Comparison of ENCODE assay signal across 21 cellular contexts in the genomic region with DNA sequence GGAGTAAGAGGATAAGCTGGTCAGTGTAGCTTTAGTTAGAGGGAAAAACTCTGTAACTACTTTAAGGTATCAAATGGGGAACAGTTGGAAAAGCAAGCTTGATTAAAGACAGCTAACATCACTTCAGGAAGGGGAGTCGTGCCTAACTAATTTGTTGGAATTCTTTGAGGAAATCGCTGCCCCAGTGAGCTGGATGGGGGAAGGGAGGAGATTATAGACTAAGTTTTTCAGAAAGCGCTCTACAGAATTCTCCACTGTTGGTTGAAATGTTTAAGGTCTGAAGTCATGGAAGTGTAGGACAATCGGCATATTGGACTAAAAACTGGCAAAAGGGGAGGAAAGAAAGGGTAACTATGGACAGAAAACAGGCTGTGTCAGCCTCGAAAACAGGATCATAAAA.
DNase-seq lines count a peak whose midpoint lies in the region; ATAC-seq and TF ChIP-seq lines count a peak whose summit lies in the region.
"Had no signal": no experiment of that assay in that cellular context is flagged by ENCODE, and none has a peak within 500 bp of the region (broad histone marks: within the 10 kb centered on the region; RNA-seq: fewer than 3 reads in every experiment).

No MANE protein-coding gene starts in this region.

- POLR2A ChIA-PET in RWPE1 (lab: Yijun Ruan, JAX; ENCODE audit: low non-redundant PET), result no interaction called here

- peak overlapping the region in 1 of 2 experiments; percentile 19 for H3K18ac ChIP-seq in mesenchymal stem cell (ENCODE audit: low read depth in 1 of 2, low read length in 2 of 2)

- peak overlapping the region; percentile 33 for H3K9ac ChIP-seq in mesenchymal stem cell (ENCODE audit: low read length)

- CTCF ChIA-PET in RWPE1 (lab: Yijun Ruan, JAX), result no interaction called here

- no peak overlapping the region for H3K4ac ChIP-seq in mesenchymal stem cell (ENCODE audit: low read depth in 1 of 2, low read length in 2 of 2)

- H3K4me1 ChIP-seq in cardiac muscle cell (ENCODE audit: low read depth) (peaks cover 28% of the 10 kb centered on the region), heart left ventricle (peaks cover 0 to 19% (median 0%) of the 10 kb centered on the region in 12 donors), mesenchymal stem cell (ENCODE audit: control insufficient read depth, insufficient read depth, low read depth, low read length) (no peaks in the 10 kb centered on the region)

- H3K79me1 ChIP-seq in mesenchymal stem cell (replicated peaks; ENCODE audit: low read length, poor library complexity, severe bottlenecking), result no peaks in the 10 kb centered on the region

- intact Hi-C loops in heart left ventricle (cut with DNase I), result no loop called here

- H3K36me3 ChIP-seq in cardiac muscle cell, result no peaks in the 10 kb centered on the region
- no peaks in the 10 kb centered on the region for H3K36me3 ChIP-seq in heart left ventricle
- H3K36me3 ChIP-seq in mesenchymal stem cell (ENCODE audit: control insufficient read depth in 1 of 2, insufficient read depth in 2 of 2, low read depth in 1 of 2, low read length in 2 of 2), result no peaks in the 10 kb centered on the region

- 27 to 41% (median 31%) methylated on average over 5 of the region's 5 CpGs for WGBS in heart left ventricle, 4 donors
- 17% methylated on average over 5 of the region's 5 CpGs for WGBS in mesenchymal stem cell

- H3K4me1 Mint-ChIP-seq in chondrocyte (ENCODE audit: low read depth), result peaks cover 50% of the 10 kb centered on the region
- H3K4me1 Mint-ChIP-seq: activated naive CD4-positive, alpha-beta T cell treated with anti-CD3 and anti-CD28 coated beads, Interleukin-2, amount 50 U/mL, for 24 hours; T-cell had no signal

- no peaks in the 10 kb centered on the region for H3K27me3 Mint-ChIP-seq in chondrocyte (ENCODE audit: low read depth)

- H2BK120ac ChIP-seq in mesenchymal stem cell (ENCODE audit: low read depth, low read length), result no peak overlapping the region

- no peak for TF ChIP-seq POLR2A in heart left ventricle (IDR thresholded peaks at IDR 0.05)

- H2AK5ac ChIP-seq in mesenchymal stem cell (ENCODE audit: low read length, severe bottlenecking), result no peak overlapping the region

- H3K9me3 Mint-ChIP-seq in chondrocyte (ENCODE audit: low read depth), result no peaks in the 10 kb centered on the region
- H3K9me3 Mint-ChIP-seq: activated CD4-positive, alpha-beta memory T cell treated with anti-CD3 and anti-CD28 coated beads for 36 hours; activated naive CD4-positive, alpha-beta T cell treated with anti-CD3 and anti-CD28 coated beads, Interleukin-2, amount 50 U/mL, for 24 hours; activated T-cell treated with anti-CD3 and anti-CD28 coated beads, Interleukin-2, amount 50 U/mL, for 4 hours; natural killer cell; T-cell had no signal

- no peaks in the 10 kb centered on the region for H3K27me3 ChIP-seq in cardiac muscle cell
- peaks cover 0 to 3% (median 0%) of the 10 kb centered on the region in 9 donors for H3K27me3 ChIP-seq in heart left ventricle
- no peaks in the 10 kb centered on the region for H3K27me3 ChIP-seq in mesenchymal stem cell (ENCODE audit: control insufficient read depth in 1 of 2, insufficient read depth in 1 of 2, low read length in 2 of 2)

- H3K27ac Mint-ChIP-seq in chondrocyte (ENCODE audit: unreplicated experiment), result peak overlapping the region; percentile 91
- H3K27ac Mint-ChIP-seq: activated CD4-positive, alpha-beta memory T cell treated with anti-CD3 and anti-CD28 coated beads for 36 hours; activated naive CD4-positive, alpha-beta T cell treated with anti-CD3 and anti-CD28 coated beads, Interleukin-2, amount 50 U/mL, for 24 hours; natural killer cell; T-cell had no signal

- no peak overlapping the region for H3K4me2 ChIP-seq in mesenchymal stem cell (ENCODE audit: low read length, poor library complexity, severe bottlenecking)

- no peak overlapping the region for H2AFZ ChIP-seq in mesenchymal stem cell (ENCODE audit: low read depth, low read length)

- H3K27ac ChIP-seq in cardiac muscle cell (peak overlapping the region; percentile 51), heart left ventricle (no peak overlapping the region), mesenchymal stem cell (ENCODE audit: low read length, poor library complexity, severe bottlenecking) (no peak overlapping the region), RWPE1 (no peak overlapping the region)
- H3K27ac ChIP-seq: coronary artery, epithelial cell of prostate had no signal

- no peaks in the 10 kb centered on the region for H3K36me3 Mint-ChIP-seq in chondrocyte (ENCODE audit: low read depth)
- H3K36me3 Mint-ChIP-seq: activated CD4-positive, alpha-beta memory T cell treated with anti-CD3 and anti-CD28 coated beads for 36 hours; activated naive CD4-positive, alpha-beta T cell treated with anti-CD3 and anti-CD28 coated beads, Interleukin-2, amount 50 U/mL, for 24 hours; natural killer cell; T-cell had no signal

- H4K8ac ChIP-seq in mesenchymal stem cell (ENCODE audit: low read length), result no peak overlapping the region

- H2BK5ac ChIP-seq in mesenchymal stem cell (ENCODE audit: low read depth, low read length, poor library complexity, severe bottlenecking), result no peak overlapping the region

- ATAC-seq in heart left ventricle (no peak), left lobe of liver (no peak), GM18511 (IDR thresholded peaks at IDR 0.05; ENCODE audit: unreplicated experiment) (no peak)
- ATAC-seq: activated T-cell treated with anti-CD3 and anti-CD28 coated beads, Interleukin-2, amount 50 U/mL, for 4 hours; natural killer cell; Right ventricle myocardium inferior; T-cell had no signal

- TF ChIP-seq CTCF in cardiac muscle cell (IDR thresholded peaks at IDR 0.05; ENCODE audit: low read depth, low read length), result no peak
- TF ChIP-seq CTCF in heart left ventricle (IDR thresholded peaks at IDR 0.05), result no peak
- TF ChIP-seq CTCF in chondrocyte (IDR thresholded peaks at IDR 0.05), result no peak
- no peak for TF ChIP-seq CTCF in RWPE1 (conservative IDR thresholded peaks at IDR 0.05; ENCODE audit: low read depth)

- no peak overlapping the region for H3K23ac ChIP-seq in mesenchymal stem cell (ENCODE audit: low read length in 2 of 2)

- no peak overlapping the region for H3K4me3 ChIP-seq in cardiac muscle cell
- no peak overlapping the region for H3K4me3 ChIP-seq in heart left ventricle
- H3K4me3 ChIP-seq in mesenchymal stem cell (ENCODE audit: insufficient read depth in 1 of 2, low read depth in 1 of 2, low read length in 2 of 2), result no peak overlapping the region
- H3K4me3 ChIP-seq: coronary artery had no signal

- H3K9me3 ChIP-seq in cardiac muscle cell (ENCODE audit: low read depth) (no peaks in the 10 kb centered on the region), heart left ventricle (no peaks in the 10 kb centered on the region), mesenchymal stem cell (ENCODE audit: control insufficient read depth, low read length) (no peaks in the 10 kb centered on the region)

- peak overlapping the region; percentile 24 for H3K4me3 Mint-ChIP-seq in chondrocyte (ENCODE audit: unreplicated experiment)
- H3K4me3 Mint-ChIP-seq: activated CD4-positive, alpha-beta memory T cell treated with anti-CD3 and anti-CD28 coated beads for 36 hours; activated naive CD4-positive, alpha-beta T cell treated with anti-CD3 and anti-CD28 coated beads, Interleukin-2, amount 50 U/mL, for 24 hours; activated T-cell treated with anti-CD3 and anti-CD28 coated beads, Interleukin-2, amount 50 U/mL, for 4 hours; natural killer cell; T-cell had no signal

- DNase-seq in cardiac muscle cell (ENCODE audit: low read depth in 1 of 2, low spot score in 1 of 2), result no peak
- DNase-seq in heart left ventricle, result no peak
- no peak for DNase-seq in chondrocyte (ENCODE audit: low spot score)
- no peak for DNase-seq in mesenchymal stem cell
- DNase-seq in left lobe of liver (ENCODE audit: low spot score), result no peak
- DNase-seq in activated CD8-positive, alpha-beta memory T cell treated with anti-CD3 and anti-CD28 coated beads, Interleukin-2, amount 50 U/mL, for 4 hours, result no peak
- DNase-seq in RWPE1 (ENCODE audit: low spot score), result no peak
- DNase-seq: 8988T; activated CD4-positive, alpha-beta memory T cell treated with anti-CD3 and anti-CD28 coated beads for 36 hours; activated T-cell treated with anti-CD3 and anti-CD28 coated beads, Interleukin-2, amount 50 U/mL, for 4 hours; KG1; natural killer cell; NCI-H2107; NCI-H524; stimulated activated CD4-positive, alpha-beta T cell treated with anti-CD3 and anti-CD28 coated beads, Interleukin-12 subunit alpha, Interleukin-12 subunit beta, amount 100 ng/mL, for 4 hours; T-cell had no signal

- H3K14ac ChIP-seq in mesenchymal stem cell (ENCODE audit: low read length in 2 of 2), result no peak overlapping the region

- no peak overlapping the region for H4K91ac ChIP-seq in mesenchymal stem cell (ENCODE audit: low read length)

- H2BK12ac ChIP-seq in mesenchymal stem cell (ENCODE audit: low read length in 2 of 2), result no peak overlapping the region

- H2BK15ac ChIP-seq in mesenchymal stem cell (ENCODE audit: low read depth, poor library complexity, severe bottlenecking), result no peak overlapping the region
